Comparison of ENCODE assay signal across 8 cellular contexts in genomic region chr11:13207665-13208594, GRCh38.
DNase-seq lines count a peak whose midpoint lies in the region; ATAC-seq and TF ChIP-seq lines count a peak whose summit lies in the region.

No MANE protein-coding gene starts in this region.

- H3F3A ChIP-seq in neural progenitor cell (ENCODE audit: low read depth) = peaks cover 9% of the 10 kb centered on the region

- in situ Hi-C loops in KBM-7 (cut with MboI; ENCODE audit: low pct_unique_long_range_greater_than_20kb, low sequenced_read_pairs) = no loop called here

- H3K79me2 ChIP-seq in neural progenitor cell (ENCODE audit: low read depth) = no peaks in the 10 kb centered on the region

- peak overlapping the region in 8 of 10 experiments; percentile 32 to 60 (median 44); a peak in 15 of 20 replicates for H3K4me3 ChIP-seq in BLaER1 treated with 17β-estradiol and CSF1 and Interleukin-3, amounts not matched to agents 10 nM and 100 nM
- H3K4me3 ChIP-seq in fibroblast of mammary gland (ENCODE audit: control insufficient read depth, low read depth, low read length) = peak overlapping the region; percentile 42
- no peak overlapping the region for H3K4me3 ChIP-seq in neural progenitor cell

- H4K20me1 ChIP-seq in BLaER1 treated with 17β-estradiol and CSF1 and Interleukin-3, amounts not matched to agents 10 nM and 100 nM = no peaks in the 10 kb centered on the region
- H4K20me1 ChIP-seq in neural progenitor cell (ENCODE audit: low read depth) = no peaks in the 10 kb centered on the region

- no peaks in the 10 kb centered on the region for H3K36me3 ChIP-seq in BLaER1 treated with 17β-estradiol and CSF1 and Interleukin-3, amounts not matched to agents 10 nM and 100 nM
- no peaks in the 10 kb centered on the region for H3K36me3 ChIP-seq in neural progenitor cell

- H3K9ac ChIP-seq in BLaER1 treated with 17β-estradiol and CSF1 and Interleukin-3, amounts not matched to agents 10 nM and 100 nM = peak overlapping the region; percentile 43 to 81 (median 74); a peak in 21 of 22 replicates
- H3K9ac ChIP-seq in neural progenitor cell = no peak overlapping the region

- peaks cover 58% of the 10 kb centered on the region for H3K4me1 Mint-ChIP-seq in neural progenitor cell

- no peak for ATAC-seq in GM18907 (IDR thresholded peaks at IDR 0.05; ENCODE audit: unreplicated experiment)

- no peaks in the 10 kb centered on the region for H3K9me3 ChIP-seq in BLaER1 treated with 17β-estradiol and CSF1 and Interleukin-3, amounts not matched to agents 10 nM and 100 nM (replicated peaks in 1 of 11)
- H3K9me3 ChIP-seq in neural progenitor cell (ENCODE audit: low read depth) = no peaks in the 10 kb centered on the region

- peak overlapping the region; percentile 58 to 95 (median 84) for H3K4me2 ChIP-seq in BLaER1 treated with 17β-estradiol and CSF1 and Interleukin-3, amounts not matched to agents 10 nM and 100 nM
- peak overlapping the region; percentile 1 for H3K4me2 ChIP-seq in neural progenitor cell

- no peaks in the 10 kb centered on the region for H3K27me3 Mint-ChIP-seq in neural progenitor cell (ENCODE audit: insufficient read depth, low read depth)

- no peaks in the 10 kb centered on the region for H3K9me3 Mint-ChIP-seq in neural progenitor cell

- no peaks in the 10 kb centered on the region for H3K36me3 Mint-ChIP-seq in neural progenitor cell

- H3K4me1 ChIP-seq in BLaER1 treated with 17β-estradiol and CSF1 and Interleukin-3, amounts not matched to agents 10 nM and 100 nM = peaks cover 29 to 64% (median 61%) of the 10 kb centered on the region in 10 experiments
- H3K4me1 ChIP-seq in neural progenitor cell = peaks cover 15% of the 10 kb centered on the region

- TF ChIP-seq CTCF in fibroblast of mammary gland (conservative IDR thresholded peaks at IDR 0.05; ENCODE audit: control insufficient read depth, insufficient read depth, low read depth, low read length) = no peak
- no peak for TF ChIP-seq CTCF in neural progenitor cell (IDR thresholded peaks at IDR 0.05)

- H3K4me3 Mint-ChIP-seq in neural progenitor cell = no peak overlapping the region

- H3K27ac ChIP-seq in BLaER1 treated with 17β-estradiol and CSF1 and Interleukin-3, amounts not matched to agents 10 nM and 100 nM = peak overlapping the region; percentile 15 to 93 (median 88); a peak in 21 of 22 replicates
- H3K27ac ChIP-seq in neural progenitor cell = no peak overlapping the region

- DNase-seq in KBM-7 (peak; percentile 63), fibroblast of mammary gland (ENCODE audit: low read depth) (peak; percentile 91), neural progenitor cell (ENCODE audit: low spot score) (no peak), ureter (ENCODE audit: low spot score) (no peak), HPDE6-E6E7 (ENCODE audit: extremely low spot score) (no peak)
- DNase-seq in activated CD4-positive, alpha-beta T cell treated with anti-CD3 and anti-CD28 coated beads, Interleukin-2, amount 50 U/mL, for 1 hour = peak; percentile 4

- peak overlapping the region; percentile 82 for H3K27ac Mint-ChIP-seq in neural progenitor cell

- H2AFZ ChIP-seq in neural progenitor cell (replicated peaks) = peak overlapping the region; percentile 96

- H3K27me3 ChIP-seq in BLaER1 treated with 17β-estradiol and CSF1 and Interleukin-3, amounts not matched to agents 10 nM and 100 nM = no peaks in the 10 kb centered on the region
- no peaks in the 10 kb centered on the region for H3K27me3 ChIP-seq in neural progenitor cell

Comparison
In these comparisons a context has a peak if more than half of its experiments do, and no peak if none do; other contexts are left out.
1. DNase-seq: peak in KBM-7 (single experiment), activated CD4-positive, alpha-beta T cell treated with anti-CD3 and anti-CD28 coated beads, Interleukin-2, amount 50 U/mL, for 1 hour (single experiment) and fibroblast of mammary gland (single experiment); none in neural progenitor cell (single experiment), ureter (single experiment) and HPDE6-E6E7 (single experiment).